In the genomic region with DNA sequence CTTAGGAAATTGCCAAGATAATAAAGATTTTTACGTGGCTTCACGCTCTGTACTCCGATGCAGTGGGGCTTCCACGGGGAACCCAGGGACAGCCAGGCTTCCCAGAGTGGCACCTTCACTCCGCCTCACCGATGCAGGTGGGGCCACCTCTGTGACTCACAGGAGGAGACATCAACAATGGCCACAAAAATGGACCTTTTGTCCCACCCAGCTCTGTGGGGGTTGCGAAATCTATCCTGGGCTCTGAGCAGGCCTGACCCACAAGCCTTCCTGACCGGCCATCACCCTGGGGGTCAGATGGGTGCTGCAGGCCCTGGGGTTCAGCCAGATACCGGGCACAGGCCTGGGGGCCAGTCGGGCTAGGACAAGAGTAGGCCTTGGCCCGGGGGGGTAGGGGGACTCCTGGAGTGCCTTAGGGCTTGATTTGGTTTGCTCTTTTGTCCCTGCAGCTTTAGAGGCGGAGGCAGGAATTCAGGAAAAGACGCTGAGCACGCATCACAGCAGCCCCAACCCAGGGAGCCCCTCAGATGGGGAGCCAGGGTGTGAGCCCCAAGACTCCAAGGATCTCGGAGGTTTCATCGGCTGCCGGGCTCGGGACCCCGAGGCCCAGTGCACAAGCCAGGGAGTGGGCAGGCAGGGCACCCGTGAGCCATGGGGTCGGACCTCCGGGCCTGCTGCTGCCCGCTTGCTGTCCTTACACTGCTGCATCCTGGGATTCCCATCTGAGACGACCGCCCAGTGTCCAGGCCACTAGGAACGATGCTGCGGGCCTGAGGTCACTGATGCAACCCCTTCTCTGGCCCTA, we compare ENCODE assay signal across 16 cellular contexts.
DNase-seq lines count a peak whose midpoint lies in the region; ATAC-seq and TF ChIP-seq lines count a peak whose summit lies in the region.
"Had no signal": no experiment of that assay in that cellular context is flagged by ENCODE, and none has a peak within 500 bp of the region (broad histone marks: within the 10 kb centered on the region; RNA-seq: fewer than 3 reads in every experiment).

No MANE protein-coding gene starts in this region.

- ATAC-seq in Right ventricle myocardium inferior, result no peak
- no peak for ATAC-seq in left ventricle myocardium superior
- ATAC-seq in GM21360 (IDR thresholded peaks at IDR 0.05; ENCODE audit: unreplicated experiment), result no peak

- intact Hi-C loops in Right ventricle myocardium inferior (cut with DNase I), result no loop called here
- intact Hi-C loops in cardiac septum (cut with DNase I), result no loop called here
- intact Hi-C loops in left ventricle myocardium superior (cut with micrococcal nuclease), result no loop called here

- TF ChIP-seq EP300 in Ishikawa (IDR thresholded peaks at IDR 0.05; ENCODE audit: borderline replicate concordance), result no peak

- TF ChIP-seq RAD21 in Ishikawa (IDR thresholded peaks at IDR 0.05; ENCODE audit: low read depth), result no peak

- peak; percentile 51 for DNase-seq in Right ventricle myocardium inferior (ENCODE audit: missing footprints)
- DNase-seq in cardiac septum (ENCODE audit: low spot score), result no peak
- DNase-seq in left ventricle myocardium superior, result peak; percentile 15
- no peak for DNase-seq in glomerular visceral epithelial cell (ENCODE audit: extremely low spot score)
- DNase-seq in iPS-NIHi7 (ENCODE audit: extremely low spot score), result no peak
- DNase-seq in stimulated activated CD4-positive, alpha-beta T cell treated with anti-CD3 and anti-CD28 coated beads, Interleukin-4, amount 100 ng/mL, for 4 hours, result no peak
- DNase-seq: 8988T; CD8-positive, alpha-beta memory T cell; NCI-H1092 treated with DMSO at 0.1 percent for 48 hours; NCI-H146; NCI-H2081; NCI-H748 treated with DMSO at 0.1 percent for 48 hours; NK-92 treated with Interleukin-12 subunit alpha and Interleukin-12 subunit beta, amount 100 ng/mL, for 24 hours; SHP77 had no signal

TF ChIP-seq in Ishikawa, 13 proteins besides CTCF, POLR2A, EP300 and RAD21:
- peak; percentile 76 for TF ChIP-seq CEBPB (IDR thresholded peaks at IDR 0.05)
- no peak for TF ChIP-seq EGR1 (IDR thresholded peaks at IDR 0.05)

Comparison
In these comparisons a context has a peak if more than half of its experiments do, and no peak if none do; other contexts are left out.
1. DNase-seq: peak in Right ventricle myocardium inferior (single experiment) and left ventricle myocardium superior (single experiment); none in cardiac septum (single experiment), glomerular visceral epithelial cell (single experiment), iPS-NIHi7 (single experiment) and stimulated activated CD4-positive, alpha-beta T cell treated with anti-CD3 and anti-CD28 coated beads, Interleukin-4, amount 100 ng/mL, for 4 hours (0 of 2).